Comparison of ENCODE assay signal across 8 cellular contexts in genomic region chr14:29222671-29223268, GRCh38.
DNase-seq lines count a peak whose midpoint lies in the region; ATAC-seq and TF ChIP-seq lines count a peak whose summit lies in the region.

No MANE protein-coding gene starts in this region.

- intact Hi-C loops in head of caudate nucleus (cut with DNase I), result loop anchor here (5.0 kb wide), 1 partner anchor 450 kb away; no protein-coding TSS in a partner anchor
- intact Hi-C loops in ascending aorta (cut with DNase I), result no loop called here

- ATAC-seq in GM19035 (IDR thresholded peaks at IDR 0.05; ENCODE audit: unreplicated experiment), result no peak

- TF ChIP-seq CTCF in ascending aorta (IDR thresholded peaks at IDR 0.05), result peak in 1 of 3 experiments; percentile 13

- no peaks in the 10 kb centered on the region for H3K4me1 ChIP-seq in ascending aorta

- DNase-seq in Ammon's horn (ENCODE audit: low spot score) (peak; percentile 76), HT-29 (ENCODE audit: low spot score) (peak; percentile 28), RKO (ENCODE audit: low spot score) (peak; percentile 70), head of caudate nucleus (peak in 34 of 42 donors; percentile 6 to 71 (median 35)), ascending aorta (ENCODE audit: low spot score in 2 of 2) (no peak)
- DNase-seq in stimulated activated CD4-positive, alpha-beta T cell treated with anti-CD3 and anti-CD28 coated beads, Interleukin-1b, Interleukin-23, amount 100 ng/mL, for 48 hours, result no peak
- DNase-seq in activated CD4-positive, alpha-beta T cell treated with anti-CD3 and anti-CD28 coated beads, Interleukin-2, amount 50 U/mL, for 4 hours, result no peak

- no peaks in the 10 kb centered on the region for H3K9me3 ChIP-seq in ascending aorta

- no peaks in the 10 kb centered on the region for H3K27me3 ChIP-seq in ascending aorta

- no peak overlapping the region for H3K4me3 ChIP-seq in ascending aorta

- H3K36me3 ChIP-seq in ascending aorta, result no peaks in the 10 kb centered on the region

- H3K27ac ChIP-seq in ascending aorta, result no peak overlapping the region

Comparison
In these comparisons a context has a peak if more than half of its experiments do, and no peak if none do; other contexts are left out.
1. DNase-seq: peak in Ammon's horn (single experiment), HT-29 (single experiment), RKO (single experiment) and head of caudate nucleus (34 of 42); none in stimulated activated CD4-positive, alpha-beta T cell treated with anti-CD3 and anti-CD28 coated beads, Interleukin-1b, Interleukin-23, amount 100 ng/mL, for 48 hours (single experiment), ascending aorta (0 of 2) and activated CD4-positive, alpha-beta T cell treated with anti-CD3 and anti-CD28 coated beads, Interleukin-2, amount 50 U/mL, for 4 hours (0 of 2).